ENCODE assay signal across 8 cellular contexts in the genomic region with DNA sequence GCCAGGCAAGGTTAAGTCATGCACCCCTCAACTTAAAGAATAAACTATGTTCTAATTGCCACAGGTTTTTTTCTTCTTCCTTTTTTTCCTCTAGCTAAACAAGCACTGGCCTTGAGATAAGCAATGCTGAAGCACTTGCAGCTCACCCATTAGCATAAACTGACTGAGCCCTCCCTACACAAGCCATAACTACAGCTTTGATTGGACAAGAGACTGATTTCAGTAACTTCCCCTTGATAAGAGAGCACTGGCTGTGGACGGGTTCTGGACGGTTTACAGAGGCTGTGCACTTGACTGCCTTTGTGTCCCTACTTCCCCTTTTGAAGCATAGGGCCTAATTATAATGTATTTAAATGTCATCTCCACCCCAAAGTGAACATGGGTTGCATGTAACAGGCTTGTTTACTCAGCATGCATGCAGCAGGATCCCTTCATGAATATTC. TPM values are rescaled to one million over a fixed set of nuclear protein-coding genes. Genes with fewer than 3 reads are reported as not detected.
A peak's percentile ranks its signal among the peaks of the same experiment; 100 is the strongest.
DNase-seq lines count a peak whose midpoint lies in the region; ATAC-seq and TF ChIP-seq lines count a peak whose summit lies in the region.
"Not testable (repeated sequence)": the region's sequence is repeated elsewhere in the genome, so short reads cannot be mapped to it uniquely, and the experiment has no call there.
"Had no signal": no experiment of that assay in that cellular context is flagged by ENCODE, and none has a peak within 500 bp of the region (broad histone marks: within the 10 kb centered on the region; RNA-seq: fewer than 3 reads in every experiment).

No MANE protein-coding gene starts in this region.

- not testable (repeated sequence) for H3K9me3 Mint-ChIP-seq in naive B cell

- H3K4me1 ChIP-seq in left ventricle myocardium inferior, result not testable (repeated sequence)

- not testable (repeated sequence) for H3K27me3 Mint-ChIP-seq in naive B cell

- peak in 1 of 2 donors; percentile 74 for ATAC-seq in naive B cell (ENCODE audit: low read depth in 2 of 2)

- H3K9me3 ChIP-seq in left ventricle myocardium inferior (replicated peaks), result not testable (repeated sequence)

- not testable (repeated sequence) for H3K36me3 ChIP-seq in left ventricle myocardium inferior

- not testable (repeated sequence) for H3K4me3 ChIP-seq in left ventricle myocardium inferior

- not testable (repeated sequence) for H3K4me1 Mint-ChIP-seq in naive B cell

- H3K4me3 Mint-ChIP-seq in naive B cell, result peak overlapping the region; percentile 1 to 83 (median 59)

- peak overlapping the region in 5 of 6 donors; percentile 12 to 95 (median 87) for H3K27ac Mint-ChIP-seq in naive B cell

- not testable (repeated sequence) for TF ChIP-seq CTCF in left ventricle myocardium inferior (IDR thresholded peaks at IDR 0.05; ENCODE audit: borderline replicate concordance)

- H3K27ac ChIP-seq in left ventricle myocardium inferior (replicated peaks), result peak overlapping the region; percentile 27

- DNase-seq in Caki2 (ENCODE audit: low read depth) (peak; percentile 19), KBM-7 (peak; percentile 61), NOMO-1 (lab: John Stamatoyannopoulos, UW; ENCODE audit: unreplicated experiment in 2 of 2) (peak; percentile 28 to 77), SKM-1 (lab: John Stamatoyannopoulos, UW; ENCODE audit: unreplicated experiment) (peak; percentile 4), amniotic epithelial cell (ENCODE audit: low read depth) (peak; percentile 70), naive B cell (peak; percentile 71)
- not testable (repeated sequence) for DNase-seq in left ventricle myocardium inferior

- in situ Hi-C loops in Caki2 (cut with HindIII; ENCODE audit: low pct_unique_long_range_greater_than_20kb, low sequenced_read_pairs); KBM-7 (cut with MboI; ENCODE audit: low pct_unique_long_range_greater_than_20kb, low sequenced_read_pairs): not testable (repeated sequence)

- intact Hi-C loops in left ventricle myocardium inferior (cut with micrococcal nuclease), result not testable (repeated sequence)

- H3K27me3 ChIP-seq in left ventricle myocardium inferior (ENCODE audit: low read depth), result peaks cover 20% of the 10 kb centered on the region

- H3K36me3 Mint-ChIP-seq in naive B cell, result not testable (repeated sequence)

RNA-seq across cellular contexts. Expression of gene RNU1-1, which starts 26.4 kb away (rescaled TPM):
- total RNA-seq in Caki2 (2014; rRNA removed; shearing (Covaris generic); ENCODE audit: low replicate concordance), result not detected in 2 replicates
- total RNA-seq in left ventricle myocardium inferior, result 6,072 TPM
- 10 to 100 TPM in 4 of 6 donors, not detected in 2; 27.4 to 56.9 (median 45.9) TPM for polyA plus RNA-seq in naive B cell (ENCODE audit: low read depth in 6 of 6)
- total RNA-seq: LHCN-M2 had no signal

Comparison
In these comparisons a context has a peak if more than half of its experiments do, and no peak if none do; other contexts are left out.
1. RNA of gene RNU1-1, which starts 26.4 kb away (total RNA-seq): 6,072 TPM in left ventricle myocardium inferior (single experiment); not detected in Caki2; every median in the first group is over 1,000 times any median in the second.